ENCODE assay signal across 10 cellular contexts in genomic region chr6:42028234-42029061, GRCh38. TPM values are rescaled to one million over a fixed set of nuclear protein-coding genes. Genes with fewer than 3 reads are reported as not detected.
A peak's percentile ranks its signal among the peaks of the same experiment; 100 is the strongest.
DNase-seq lines count a peak whose midpoint lies in the region; ATAC-seq and TF ChIP-seq lines count a peak whose summit lies in the region.
"Had no signal": no experiment of that assay in that cellular context is flagged by ENCODE, and none has a peak within 500 bp of the region (broad histone marks: within the 10 kb centered on the region; RNA-seq: fewer than 3 reads in every experiment).

No MANE protein-coding gene starts in this region.

- CTCF ChIA-PET in PC-9 (lab: Charles Lee): interaction anchor here (0.6 kb wide), 2 partner anchors 34 to 440 kb away, joined by 4 to 16 read pairs; no protein-coding TSS in a partner anchor

- no peaks in the 10 kb centered on the region for H3K36me3 ChIP-seq in Karpas-422 (ENCODE audit: insufficient read depth, low read length)
- H3K36me3 ChIP-seq in lower lobe of right lung: peaks cover 34% of the 10 kb centered on the region
- H3K36me3 ChIP-seq in breast epithelium: no peaks in the 10 kb centered on the region
- H3K36me3 ChIP-seq in PC-9 (ENCODE audit: low read depth): no peaks in the 10 kb centered on the region

- no peaks in the 10 kb centered on the region for H3K9me3 ChIP-seq in Karpas-422 (ENCODE audit: low read length)
- H3K9me3 ChIP-seq in lower lobe of right lung: no peaks in the 10 kb centered on the region
- H3K9me3 ChIP-seq in breast epithelium: no peaks in the 10 kb centered on the region
- no peaks in the 10 kb centered on the region for H3K9me3 ChIP-seq in PC-9 (ENCODE audit: insufficient read depth, low read depth)

- intact Hi-C loops in CD14-positive monocyte (cut with micrococcal nuclease): loop anchor here (5.0 kb wide), 2 partner anchors 61 to 91 kb away; no protein-coding TSS in a partner anchor
- intact Hi-C loops in lower lobe of right lung (cut with DNase I): no loop called here
- intact Hi-C loops in breast epithelium (cut with DNase I; ENCODE audit: low total_unique reads): no loop called here
- intact Hi-C loops in PC-9 (cut with micrococcal nuclease; ENCODE audit: unreplicated experiment): no loop called here

- H3K27ac Mint-ChIP-seq in CD14-positive monocyte: peak overlapping the region; percentile 94 to 98 (median 95)
- H3K27ac Mint-ChIP-seq in activated naive CD4-positive, alpha-beta T cell treated with anti-CD3 and anti-CD28 coated beads, Interleukin-2, amount 50 U/mL, for 72 hours: peak overlapping the region; percentile 92 to 97

- H3K79me2 ChIP-seq in Karpas-422 (ENCODE audit: low read length) (no peaks in the 10 kb centered on the region), PC-9 (ENCODE audit: low read depth) (no peaks in the 10 kb centered on the region)

- H3F3A ChIP-seq in PC-9 (ENCODE audit: insufficient read depth, low read depth): no peaks in the 10 kb centered on the region

- no TSS peak for BruUV-seq in PC-9 (replicated peaks; lab: Mats Ljungman, UMichigan)

- no peak overlapping the region for H3K9ac ChIP-seq in Karpas-422 (ENCODE audit: low read length)

- H3K27ac ChIP-seq in Karpas-422 (ENCODE audit: low read length) (no peak overlapping the region; the same call in 1 of the 2 replicates), lower lobe of right lung (peak overlapping the region; percentile 49), breast epithelium (peak overlapping the region in 1 of 2 donors; percentile 12), PC-9 (no peak overlapping the region)

- H3K4me3 Mint-ChIP-seq in CD14-positive monocyte: peak overlapping the region; percentile 74 to 88

- no peak for TF ChIP-seq POLR2A in breast epithelium (IDR thresholded peaks at IDR 0.05)

- TF ChIP-seq CTCF in CD14-positive monocyte (IDR thresholded peaks at IDR 0.05) (no peak), lower lobe of right lung (IDR thresholded peaks at IDR 0.05) (no peak), breast epithelium (IDR thresholded peaks at IDR 0.05) (no peak), PC-9 (conservative IDR thresholded peaks at IDR 0.05) (no peak)

- no peaks in the 10 kb centered on the region for H3K9me2 ChIP-seq in Karpas-422 (replicated peaks; ENCODE audit: insufficient read depth, low read length)
- no peaks in the 10 kb centered on the region for H3K9me2 ChIP-seq in PC-9 (ENCODE audit: insufficient read depth)

- peak; percentile 67 for DNase-seq in CD14-positive monocyte (ENCODE audit: low spot score)
- no peak for DNase-seq in Karpas-422
- DNase-seq in activated naive CD4-positive, alpha-beta T cell treated with anti-CD3 and anti-CD28 coated beads, Interleukin-2, amount 50 U/mL, for 72 hours (ENCODE audit: low spot score in 2 of 2): no peak
- peak; percentile 64 for DNase-seq in lower lobe of right lung
- DNase-seq in breast epithelium (ENCODE audit: low spot score in 2 of 2): no peak
- DNase-seq in NCI-H2171 (lab: John Stamatoyannopoulos, UW): no peak
- no peak for DNase-seq in PC-9
- DNase-seq: hippocampal formation; stimulated activated naive CD4-positive, alpha-beta T cell treated with Interleukin-2 at 50 U/mL for 16 hours had no signal

- H3K9me3 Mint-ChIP-seq in CD14-positive monocyte: peaks cover 0 to 4% (median 0%) of the 10 kb centered on the region in 7 donors
- no peaks in the 10 kb centered on the region for H3K9me3 Mint-ChIP-seq in activated naive CD4-positive, alpha-beta T cell treated with anti-CD3 and anti-CD28 coated beads, Interleukin-2, amount 50 U/mL, for 72 hours

- H2AFZ ChIP-seq in Karpas-422 (ENCODE audit: low read length) (0 out of 2 replicates have a peak overlapping the region, but pooled peaks have one; percentile 16), PC-9 (no peak overlapping the region)

- ATAC-seq in activated naive CD4-positive, alpha-beta T cell treated with anti-CD3 and anti-CD28 coated beads, Interleukin-2, amount 50 U/mL, for 72 hours: peak; percentile 42 to 47
- ATAC-seq in lower lobe of right lung (peak; percentile 45 to 51), GM19023 (IDR thresholded peaks at IDR 0.05; ENCODE audit: unreplicated experiment) (no peak)

- H3K4me2 ChIP-seq in Karpas-422 (ENCODE audit: low read depth, low read length, poor library complexity, severe bottlenecking) (no peak overlapping the region), PC-9 (no peak overlapping the region)

- no peaks in the 10 kb centered on the region for H3K27me3 Mint-ChIP-seq in CD14-positive monocyte (ENCODE audit: low read depth in 3 of 3)

- H4K20me1 ChIP-seq in Karpas-422 (ENCODE audit: insufficient read depth, low read depth, low read length) (no peaks in the 10 kb centered on the region), PC-9 (ENCODE audit: insufficient read depth) (no peaks in the 10 kb centered on the region)

- H3K36me3 Mint-ChIP-seq in CD14-positive monocyte: peaks cover 2 to 4% of the 10 kb centered on the region in 2 donors
- peaks cover 26 to 53% of the 10 kb centered on the region in 2 donors for H3K36me3 Mint-ChIP-seq in activated naive CD4-positive, alpha-beta T cell treated with anti-CD3 and anti-CD28 coated beads, Interleukin-2, amount 50 U/mL, for 72 hours

- H3K27me3 ChIP-seq in Karpas-422 (ENCODE audit: low read length): no peaks in the 10 kb centered on the region
- no peaks in the 10 kb centered on the region for H3K27me3 ChIP-seq in lower lobe of right lung (ENCODE audit: low read depth)
- no peaks in the 10 kb centered on the region for H3K27me3 ChIP-seq in breast epithelium
- no peaks in the 10 kb centered on the region for H3K27me3 ChIP-seq in PC-9 (ENCODE audit: insufficient read depth, low read depth)

- POLR2A ChIA-PET in PC-9 (lab: Charles Lee; ENCODE audit: unreplicated experiment): interaction anchor here (0.5 to 0.7 kb wide), 3 partner anchors 45 to 243 kb away, joined by 3 to 5 read pairs (median 3); partner anchors contain the start of gene CCND3

- peaks cover 88% of the 10 kb centered on the region for H3K4me1 Mint-ChIP-seq in CD14-positive monocyte

- peaks cover 62% of the 10 kb centered on the region for H3K4me1 ChIP-seq in Karpas-422 (ENCODE audit: low read length)
- peaks cover 83% of the 10 kb centered on the region for H3K4me1 ChIP-seq in lower lobe of right lung
- peaks cover 0 to 7% of the 10 kb centered on the region in 2 donors for H3K4me1 ChIP-seq in breast epithelium
- H3K4me1 ChIP-seq in PC-9 (replicated peaks; ENCODE audit: insufficient read depth): peaks cover 14% of the 10 kb centered on the region

- H3K4me3 ChIP-seq in Karpas-422 (ENCODE audit: low read length): no peak overlapping the region
- H3K4me3 ChIP-seq in lower lobe of right lung: peak overlapping the region; percentile 22
- H3K4me3 ChIP-seq in breast epithelium: no peak overlapping the region
- H3K4me3 ChIP-seq in PC-9: no peak overlapping the region

RNA-seq across cellular contexts. Expression of gene TAF8, which starts 21.9 kb away (rescaled TPM):
- 10 to 100 TPM; 13.1 to 16.6 TPM for polyA plus RNA-seq in CD14-positive monocyte
- total RNA-seq in Karpas-422 (2014; rRNA removed; shearing (Covaris generic); ENCODE audit: low replicate concordance): 25.8 and 25.9 TPM in 2 replicates
- 10 to 100 TPM; 62.9 to 77.1 TPM for total RNA-seq in activated naive CD4-positive, alpha-beta T cell treated with anti-CD3 and anti-CD28 coated beads, Interleukin-2, amount 50 U/mL, for 72 hours
- 35.1 TPM for total RNA-seq in lower lobe of right lung
- total RNA-seq in breast epithelium: 10 to 100 TPM; 15.7 to 25.4 (median 21.1) TPM
- 35.6 and 38.4 TPM in 2 replicates for total RNA-seq in PC-9 (2021)

Comparison
In these comparisons a context has a peak if more than half of its experiments do, and no peak if none do; other contexts are left out.
1. DNase-seq: peak in CD14-positive monocyte (single experiment) and lower lobe of right lung (single experiment); none in Karpas-422 (single experiment), activated naive CD4-positive, alpha-beta T cell treated with anti-CD3 and anti-CD28 coated beads, Interleukin-2, amount 50 U/mL, for 72 hours (0 of 2), breast epithelium (0 of 2), NCI-H2171 (single experiment) and PC-9 (0 of 2).
2. intact Hi-C loops: an anchor here in CD14-positive monocyte (5.0 kb wide); none called in lower lobe of right lung, breast epithelium and PC-9.